10 cellular contexts compared by ENCODE assay signal in genomic region chr17:38728290-38728831, GRCh38. TPM values are rescaled to one million over a fixed set of nuclear protein-coding genes. Genes with fewer than 3 reads are reported as not detected.
DNase-seq lines count a peak whose midpoint lies in the region; ATAC-seq and TF ChIP-seq lines count a peak whose summit lies in the region.
"Had no signal": no experiment of that assay in that cellular context is flagged by ENCODE, and none has a peak within 500 bp of the region (broad histone marks: within the 10 kb centered on the region; RNA-seq: fewer than 3 reads in every experiment).

No MANE protein-coding gene starts in this region.

- peak overlapping the region; percentile 94 for H3K27ac Mint-ChIP-seq in activated naive CD4-positive, alpha-beta T cell treated with anti-CD3 and anti-CD28 coated beads, Interleukin-2, amount 10 ng/mL, durations not matched to agents 7 days and 5 days

- H3K27ac ChIP-seq in ovary = no peak overlapping the region
- H3K27ac ChIP-seq: cardiac muscle cell had no signal

- POLR2A ChIA-PET in GM10248 (lab: Yijun Ruan, JAX) = interaction anchor here (1.0 kb wide), 1 partner anchor 19 kb away, joined by 3 read pairs; no protein-coding TSS in a partner anchor

- H3K36me3 ChIP-seq in ovary = no peaks in the 10 kb centered on the region
- H3K36me3 ChIP-seq: cardiac muscle cell had no signal

- H3K4me1 ChIP-seq in ovary (ENCODE audit: insufficient read depth) = peaks cover 5% of the 10 kb centered on the region

- no peak for TF ChIP-seq POLR2A in ovary (IDR thresholded peaks at IDR 0.05)

- intact Hi-C loops in ovary (cut with DNase I) = no loop called here

- in situ Hi-C loops in G401 (cut with HindIII; ENCODE audit: low sequenced_read_pairs) = no loop called here

- H3K9me3 Mint-ChIP-seq in activated naive CD4-positive, alpha-beta T cell treated with anti-CD3 and anti-CD28 coated beads, Interleukin-2, amount 10 ng/mL, durations not matched to agents 7 days and 5 days = no peaks in the 10 kb centered on the region

- TF ChIP-seq CTCF in GM10248 (IDR thresholded peaks at IDR 0.05; ENCODE audit: control extremely low read depth, extremely low read depth, low read depth, missing control alignments) (no peak), ovary (IDR thresholded peaks at IDR 0.05) (no peak)

- H3K4me3 ChIP-seq in ovary = no peak overlapping the region
- H3K4me3 ChIP-seq: cardiac muscle cell had no signal

- H3K27me3 ChIP-seq in ovary = no peaks in the 10 kb centered on the region
- H3K27me3 ChIP-seq: cardiac muscle cell had no signal

- H3K4me3 Mint-ChIP-seq in activated naive CD4-positive, alpha-beta T cell treated with anti-CD3 and anti-CD28 coated beads, Interleukin-2, amount 10 ng/mL, durations not matched to agents 7 days and 5 days = peak overlapping the region; percentile 67

- DNase-seq in G401 (ENCODE audit: low spot score) (peak; percentile 9), T-helper 1 cell (peak; percentile 43 to 88 (median 53)), GM10248 (ENCODE audit: extremely low spot score) (no peak), ovary (no peak), NCI-H1105 treated with DMSO at 0.1 percent for 48 hours (lab: John Stamatoyannopoulos, UW) (no peak)
- peak; percentile 82 for DNase-seq in activated naive CD4-positive, alpha-beta T cell treated with anti-CD3 and anti-CD28 coated beads, Interleukin-2, amount 10 ng/mL, durations not matched to agents 7 days and 5 days
- peak; percentile 49 to 60 for DNase-seq in stimulated activated CD4-positive, alpha-beta T cell treated with anti-CD3 and anti-CD28 coated beads, Interleukin-2, amount 100 ng/mL, for 24 hours
- DNase-seq: NCI-H345 had no signal

- ATAC-seq in HG03565 (IDR thresholded peaks at IDR 0.05; ENCODE audit: unreplicated experiment) = no peak

- no peak for TF ChIP-seq EP300 in ovary (IDR thresholded peaks at IDR 0.05)

- H3K27me3 Mint-ChIP-seq in activated naive CD4-positive, alpha-beta T cell treated with anti-CD3 and anti-CD28 coated beads, Interleukin-2, amount 10 ng/mL, durations not matched to agents 7 days and 5 days = no peaks in the 10 kb centered on the region

- peaks cover 43% of the 10 kb centered on the region for H3K36me3 Mint-ChIP-seq in activated naive CD4-positive, alpha-beta T cell treated with anti-CD3 and anti-CD28 coated beads, Interleukin-2, amount 10 ng/mL, durations not matched to agents 7 days and 5 days

- peaks cover 74% of the 10 kb centered on the region for H3K4me1 Mint-ChIP-seq in activated naive CD4-positive, alpha-beta T cell treated with anti-CD3 and anti-CD28 coated beads, Interleukin-2, amount 10 ng/mL, durations not matched to agents 7 days and 5 days

- H3K9me3 ChIP-seq in ovary = no peaks in the 10 kb centered on the region

- 72 to 78% (median 73%) methylated on average over 8 of the region's 8 CpGs for WGBS in ovary, 3 donors

- CTCF ChIA-PET in activated naive CD4-positive, alpha-beta T cell treated with anti-CD3 and anti-CD28 coated beads, Interleukin-2, amount 10 ng/mL, durations not matched to agents 7 days and 5 days (lab: Charles Lee) = interaction anchor here (0.6 to 2.2 kb wide), 7 partner anchors 8 to 51 kb away, joined by 3 to 14 read pairs (median 6); partner anchors contain the start of gene MLLT6
- CTCF ChIA-PET in GM10248 (lab: Yijun Ruan, JAX) = interaction anchor here (0.7 to 3.5 kb wide), 15 partner anchors 9 to 437 kb away, joined by 3 to 21 read pairs (median 4); no protein-coding TSS in a partner anchor

RNA-seq across cellular contexts. Expression of gene CISD3, which starts 1.8 kb away (rescaled TPM):
- 7.5 and 7.9 TPM in 2 replicates for total RNA-seq in G401 (2014; rRNA removed; shearing (Covaris generic))
- 10 to 100 TPM in 5 of 7 donors, 1 to 10 TPM in 2; 6.2 to 31.1 (median 24.4) TPM for total RNA-seq in ovary
- polyA plus RNA-seq in ovary = 10 to 100 TPM in 1 of 2 donors, 1 to 10 TPM in 1; 6.6 to 18.4 TPM

RNA-seq across cellular contexts. Expression of gene PCGF2, which starts 19.8 kb away (rescaled TPM):
- 5.5 and 12.5 TPM in 2 replicates for total RNA-seq in G401 (2014; rRNA removed; shearing (Covaris generic))
- 10 to 100 TPM in 6 of 7 donors, 1 to 10 TPM in 1; 7.4 to 92.7 (median 63.4) TPM for total RNA-seq in ovary
- 10 to 100 TPM; 21.5 to 27.2 TPM for polyA plus RNA-seq in ovary

RNA-seq across cellular contexts. Expression of gene MLLT6, which starts 23.3 kb away (rescaled TPM):
- 21.8 and 30.6 TPM in 2 replicates for total RNA-seq in G401 (2014; rRNA removed; shearing (Covaris generic))
- 100 to 1,000 TPM in 5 of 7 donors, 10 to 100 TPM in 2; 73.2 to 278 (median 183) TPM for total RNA-seq in ovary
- 10 to 100 TPM; 52.3 to 99.4 TPM for polyA plus RNA-seq in ovary

RNA-seq across cellular contexts. Expression of gene PSMB3, which starts 24.2 kb away (rescaled TPM):
- 277 and 414 TPM in 2 replicates for total RNA-seq in G401 (2014; rRNA removed; shearing (Covaris generic))
- 100 to 1,000 TPM in 3 of 7 donors, 10 to 100 TPM in 4; 77.0 to 145 (median 82.0) TPM for total RNA-seq in ovary
- 100 to 1,000 TPM; 106 to 138 TPM for polyA plus RNA-seq in ovary

RNA-seq across cellular contexts. Expression of gene EPOP, which starts 53.6 kb away (rescaled TPM):
- 46.5 and 50.5 TPM in 2 replicates for total RNA-seq in G401 (2014; rRNA removed; shearing (Covaris generic))
- 1 to 10 TPM in 3 of 7 donors, under 1 TPM in 4; 0.83 to 1.7 (median 0.86) TPM for total RNA-seq in ovary
- polyA plus RNA-seq in ovary = under 1 TPM; 0.50 to 0.61 TPM

Comparison
In these comparisons a context has a peak if more than half of its experiments do, and no peak if none do; other contexts are left out.
1. DNase-seq: peak in G401 (single experiment), T-helper 1 cell (5 of 5), activated naive CD4-positive, alpha-beta T cell treated with anti-CD3 and anti-CD28 coated beads, Interleukin-2, amount 10 ng/mL, durations not matched to agents 7 days and 5 days (single experiment) and stimulated activated CD4-positive, alpha-beta T cell treated with anti-CD3 and anti-CD28 coated beads, Interleukin-2, amount 100 ng/mL, for 24 hours (2 of 2); none in GM10248 (single experiment), ovary (0 of 5) and NCI-H1105 treated with DMSO at 0.1 percent for 48 hours (single experiment).